In genomic region chr2:197453914-197454398, GRCh38 we compare ENCODE assay signal across 8 cellular contexts. TPM values are rescaled to one million over a fixed set of nuclear protein-coding genes. Genes with fewer than 3 reads are reported as not detected.
DNase-seq lines count a peak whose midpoint lies in the region; ATAC-seq and TF ChIP-seq lines count a peak whose summit lies in the region.

No MANE protein-coding gene starts in this region.

- TF ChIP-seq CTCF in AG04450 (IDR thresholded peaks at IDR 0.05; ENCODE audit: low read depth, low read length), result no peak
- TF ChIP-seq CTCF in PC-9 (conservative IDR thresholded peaks at IDR 0.05), result no peak

- peak overlapping the region; percentile 100 for H3K27ac ChIP-seq in AG04450 (ENCODE audit: low read depth, low read length)
- H3K27ac ChIP-seq in PC-9, result peak overlapping the region; percentile 97
- H3K27ac ChIP-seq in ectodermal cell (ENCODE audit: insufficient read depth, low read depth, low read length, poor library complexity, severe bottlenecking), result peak overlapping the region; percentile 95

- peak overlapping the region; percentile 88; the same call in 1 of the 2 replicates for H2AFZ ChIP-seq in PC-9

- H3K79me2 ChIP-seq in PC-9 (ENCODE audit: low read depth), result peaks cover 56% of the 10 kb centered on the region

- H3F3A ChIP-seq in PC-9 (ENCODE audit: insufficient read depth, low read depth), result peaks cover 13% of the 10 kb centered on the region

- peak overlapping the region; percentile 87 for H3K4me2 ChIP-seq in PC-9

- no peaks in the 10 kb centered on the region for H3K9me2 ChIP-seq in PC-9 (ENCODE audit: insufficient read depth)

- BruUV-seq in PC-9 (replicated peaks; lab: Mats Ljungman, UMichigan), result no TSS peak

- H3K9me3 ChIP-seq in AG04450 (ENCODE audit: control insufficient read depth, insufficient read depth, low read length) (peaks cover 4% of the 10 kb centered on the region; the same call in 1 of the 2 replicates), PC-9 (ENCODE audit: insufficient read depth, low read depth) (no peaks in the 10 kb centered on the region), ectodermal cell (ENCODE audit: control insufficient read depth, low read length) (no peaks in the 10 kb centered on the region), mononuclear cell (ENCODE audit: low read depth, low read length) (no peaks in the 10 kb centered on the region)

- CTCF ChIA-PET in AG04450 (lab: Charles Lee), result no interaction called here
- CTCF ChIA-PET in PC-9 (lab: Charles Lee), result no interaction called here

- H3K36me3 ChIP-seq in PC-9 (ENCODE audit: low read depth) (no peaks in the 10 kb centered on the region), ectodermal cell (ENCODE audit: control insufficient read depth, insufficient read depth, low read length) (no peaks in the 10 kb centered on the region)

- peaks cover 48% of the 10 kb centered on the region for H4K20me1 ChIP-seq in PC-9 (ENCODE audit: insufficient read depth)

- POLR2A ChIA-PET in AG04450 (lab: Yijun Ruan, JAX) (interaction anchor here (0.9 to 3.2 kb wide), 5 partner anchors 10 to 46 kb away, joined by 5 to 49 read pairs (median 8); partner anchors contain the start of genes HSPD1, HSPE1 and SF3B1), PC-9 (lab: Charles Lee; ENCODE audit: unreplicated experiment) (no interaction called here)

- 0 to 1% methylated on average over 8 of the region's 11 CpGs for WGBS in ectodermal cell, 2 experiments

- H3K27me3 ChIP-seq in AG04450 (ENCODE audit: control insufficient read depth, insufficient read depth, low read length) (no peaks in the 10 kb centered on the region), PC-9 (ENCODE audit: insufficient read depth, low read depth) (no peaks in the 10 kb centered on the region), ectodermal cell (ENCODE audit: control insufficient read depth, insufficient read depth, low read length, poor library complexity, severe bottlenecking) (no peaks in the 10 kb centered on the region), mononuclear cell (ENCODE audit: insufficient read depth, low read length) (no peaks in the 10 kb centered on the region)

- peak overlapping the region; percentile 98 for H3K4me3 ChIP-seq in AG04450 (ENCODE audit: low read depth, low read length)
- H3K4me3 ChIP-seq in PC-9, result peak overlapping the region; percentile 97
- peak overlapping the region; percentile 88 for H3K4me3 ChIP-seq in ectodermal cell (ENCODE audit: insufficient read depth, low read depth, low read length)
- H3K4me3 ChIP-seq in mononuclear cell (ENCODE audit: low read length), result peak overlapping the region; percentile 86

- ATAC-seq in GM18519 (IDR thresholded peaks at IDR 0.05; ENCODE audit: low FRiP score, unreplicated experiment), result peak; percentile 10
- ATAC-seq in HG03025 (IDR thresholded peaks at IDR 0.05; ENCODE audit: low FRiP score, unreplicated experiment), result peak; percentile 27

- H3K4me1 ChIP-seq in PC-9 (replicated peaks; ENCODE audit: insufficient read depth), result peaks cover 10% of the 10 kb centered on the region
- peaks cover 3% of the 10 kb centered on the region for H3K4me1 ChIP-seq in ectodermal cell (ENCODE audit: control insufficient read depth, insufficient read depth, low read length)
- H3K4me1 ChIP-seq in mononuclear cell (ENCODE audit: insufficient read depth, low read length), result peaks cover 33% of the 10 kb centered on the region

- DNase-seq in AG04450 (ENCODE audit: low read depth, low spot score), result peak; percentile 85
- DNase-seq in PC-9, result no peak
- no peak for DNase-seq in COLO668 (lab: John Stamatoyannopoulos, UW; ENCODE audit: unreplicated experiment)
- no peak for DNase-seq in 8988T

- intact Hi-C loops in PC-9 (cut with micrococcal nuclease; ENCODE audit: unreplicated experiment), result loop anchor here (1.0 to 5.0 kb wide), 3 partner anchors 19 to 63 kb away; partner anchors contain the start of genes HSPE1, MOB4 and SF3B1

RNA-seq across cellular contexts. Expression of gene COQ10B, which starts 0.6 kb away (rescaled TPM):
- 5.8 and 8.8 TPM in 2 replicates for polyA plus RNA-seq in AG04450 (2011; rRNA removed)
- polyA minus RNA-seq in AG04450 (2011; rRNA and poly(A)+ RNA removed), result 6.4 and 8.8 TPM in 2 replicates
- total RNA-seq in PC-9 (2021) (14.8 and 18.1 TPM in 2 replicates), mononuclear cell (109 TPM)
- 13.2 TPM for polyA plus RNA-seq in ectodermal cell (2013, experiment 1 of 4)
- polyA plus RNA-seq in ectodermal cell (2013, experiment 2 of 4), result 15.0 TPM
- polyA plus RNA-seq in ectodermal cell (2013, experiment 3 of 4), result 14.6 TPM
- polyA plus RNA-seq in ectodermal cell (2013, experiment 4 of 4), result 14.9 TPM

RNA-seq across cellular contexts. Expression of gene SF3B1, which starts 19.1 kb away (rescaled TPM):
- polyA plus RNA-seq in AG04450 (2011; rRNA removed), result 502 and 651 TPM in 2 replicates
- 298 and 420 TPM in 2 replicates for polyA minus RNA-seq in AG04450 (2011; rRNA and poly(A)+ RNA removed)
- total RNA-seq in PC-9 (2021) (127 and 156 TPM in 2 replicates), mononuclear cell (702 TPM)
- 360 TPM for polyA plus RNA-seq in ectodermal cell (2013, experiment 1 of 4)
- polyA plus RNA-seq in ectodermal cell (2013, experiment 2 of 4), result 367 TPM
- 282 TPM for polyA plus RNA-seq in ectodermal cell (2013, experiment 3 of 4)
- polyA plus RNA-seq in ectodermal cell (2013, experiment 4 of 4), result 323 TPM

RNA-seq across cellular contexts. Expression of gene HSPD1, which starts 45.7 kb away (rescaled TPM):
- 216 and 283 TPM in 2 replicates for polyA plus RNA-seq in AG04450 (2011; rRNA removed)
- 148 and 206 TPM in 2 replicates for polyA minus RNA-seq in AG04450 (2011; rRNA and poly(A)+ RNA removed)
- total RNA-seq in PC-9 (2021) (532 and 557 TPM in 2 replicates), mononuclear cell (90.6 TPM)
- 541 TPM for polyA plus RNA-seq in ectodermal cell (2013, experiment 1 of 4)
- 496 TPM for polyA plus RNA-seq in ectodermal cell (2013, experiment 2 of 4)
- polyA plus RNA-seq in ectodermal cell (2013, experiment 3 of 4), result 369 TPM
- polyA plus RNA-seq in ectodermal cell (2013, experiment 4 of 4), result 382 TPM

RNA-seq across cellular contexts. Expression of gene HSPE1, which starts 46.2 kb away (rescaled TPM):
- polyA plus RNA-seq in AG04450 (2011; rRNA removed), result 81.2 and 134 TPM in 2 replicates
- polyA minus RNA-seq in AG04450 (2011; rRNA and poly(A)+ RNA removed), result 10.2 and 24.1 TPM in 2 replicates
- total RNA-seq in PC-9 (2021) (113 and 219 TPM in 2 replicates), mononuclear cell (35.7 TPM)
- polyA plus RNA-seq in ectodermal cell (2013, experiment 1 of 4), result 226 TPM
- 209 TPM for polyA plus RNA-seq in ectodermal cell (2013, experiment 2 of 4)
- 211 TPM for polyA plus RNA-seq in ectodermal cell (2013, experiment 3 of 4)
- 210 TPM for polyA plus RNA-seq in ectodermal cell (2013, experiment 4 of 4)
